In the genomic region with DNA sequence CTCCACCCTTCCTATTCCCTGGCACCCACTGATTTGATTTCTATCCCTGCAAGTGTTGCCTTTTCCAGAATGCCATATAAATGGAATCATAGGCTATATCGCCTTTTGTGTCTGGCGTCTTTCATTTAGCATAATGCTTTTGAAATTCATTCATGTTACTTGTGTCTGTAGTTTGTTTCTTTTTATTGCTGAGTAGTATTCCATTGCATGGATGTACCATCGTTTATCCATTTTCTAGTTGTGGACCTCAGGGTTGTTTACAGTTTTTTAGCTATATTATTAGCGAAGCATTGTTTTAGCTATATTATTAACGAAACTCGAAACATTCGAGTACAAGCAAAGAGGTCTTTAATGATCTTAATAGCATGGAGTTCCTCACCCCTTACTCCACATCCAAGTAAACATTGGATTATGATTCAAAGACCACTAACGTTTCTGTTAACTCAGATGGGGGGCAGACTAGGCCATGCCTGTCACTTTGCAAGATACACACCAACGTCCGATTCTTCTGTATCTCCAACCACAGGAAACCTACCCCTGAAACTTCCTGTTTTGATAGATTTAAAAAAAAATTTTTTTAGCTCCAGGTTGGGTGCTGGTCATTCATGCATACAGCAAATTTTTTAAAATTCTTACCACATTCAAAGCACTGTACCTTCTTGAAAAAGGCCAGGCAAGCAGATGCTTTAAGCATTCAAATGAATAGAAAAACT, we compare ENCODE assay signal across 8 cellular contexts. TPM values are rescaled to one million over a fixed set of nuclear protein-coding genes. Genes with fewer than 3 reads are reported as not detected.
A peak's percentile ranks its signal among the peaks of the same experiment; 100 is the strongest.
DNase-seq lines count a peak whose midpoint lies in the region; ATAC-seq and TF ChIP-seq lines count a peak whose summit lies in the region.

No MANE protein-coding gene starts in this region.

- no peak overlapping the region for H2BK15ac ChIP-seq in mesendoderm (replicated peaks; ENCODE audit: low read depth)

- no peaks in the 10 kb centered on the region for H3K27me3 Mint-ChIP-seq in CD8-positive, alpha-beta memory T cell
- H3K27me3 Mint-ChIP-seq in activated naive CD8-positive, alpha-beta T cell = no peaks in the 10 kb centered on the region

- no peak overlapping the region for H4K8ac ChIP-seq in mesendoderm (ENCODE audit: low read depth, low read length)

- no peaks in the 10 kb centered on the region for H3K9me3 ChIP-seq in CD8-positive, alpha-beta memory T cell (ENCODE audit: low read length)
- H3K9me3 ChIP-seq in HUES48 (ENCODE audit: control insufficient read depth, insufficient read depth, low read length) = no peaks in the 10 kb centered on the region

- no peak overlapping the region for H3K4ac ChIP-seq in mesendoderm (ENCODE audit: low read depth, low read length)

- peaks cover 40% of the 10 kb centered on the region for H3K4me1 ChIP-seq in CD8-positive, alpha-beta memory T cell (ENCODE audit: insufficient read depth, low read length)
- H3K4me1 ChIP-seq in HUES48 (ENCODE audit: control insufficient read depth, insufficient read depth, low read length) (peaks cover 26% of the 10 kb centered on the region), mesendoderm (ENCODE audit: control insufficient read depth, low read depth, low read length) (peaks cover 4% of the 10 kb centered on the region)

- TF ChIP-seq CTCF in GM20000 (IDR thresholded peaks at IDR 0.05; ENCODE audit: extremely low read depth, missing control alignments) = no peak

- peaks cover 52 to 65% (median 62%) of the 10 kb centered on the region in 3 donors for H3K4me1 Mint-ChIP-seq in CD8-positive, alpha-beta memory T cell
- peaks cover 60% of the 10 kb centered on the region for H3K4me1 Mint-ChIP-seq in activated naive CD8-positive, alpha-beta T cell (ENCODE audit: low read depth)

- peaks cover 29% of the 10 kb centered on the region for H3K79me2 ChIP-seq in mesendoderm (ENCODE audit: control insufficient read depth, insufficient read depth, low read length)

- no peak overlapping the region for H3K23ac ChIP-seq in mesendoderm (ENCODE audit: low read length)

- CTCF ChIA-PET in CD8-positive, alpha-beta memory T cell (lab: Charles Lee) = interaction anchor here (1.4 to 7.2 kb wide), 3 partner anchors 10 to 18 kb away, joined by 4 to 94 read pairs (median 9); no protein-coding TSS in a partner anchor

- peaks cover 7 to 43% (median 10%) of the 10 kb centered on the region in 3 donors for H3K36me3 Mint-ChIP-seq in CD8-positive, alpha-beta memory T cell
- peaks cover 10% of the 10 kb centered on the region for H3K36me3 Mint-ChIP-seq in activated naive CD8-positive, alpha-beta T cell

- H3K4me3 ChIP-seq in CD8-positive, alpha-beta memory T cell (ENCODE audit: low read length) = peak overlapping the region; percentile 76
- peak overlapping the region; percentile 99 for H3K4me3 ChIP-seq in HUES48 (ENCODE audit: low read depth, low read length)
- peak overlapping the region; percentile 88 for H3K4me3 ChIP-seq in mesendoderm (ENCODE audit: low read length)

- H3K9ac ChIP-seq in HUES48 (ENCODE audit: low read depth, low read length) (peak overlapping the region; percentile 97; the same call in 1 of the 2 replicates), mesendoderm (ENCODE audit: low read length) (peak overlapping the region; percentile 99)

- no CpG with 5 or more reads among the region's 10 CpGs for WGBS in mesendoderm (ENCODE audit: extremely low coverage, insufficient coverage, low lambda C conversion rate)

- H3K27me3 ChIP-seq in CD8-positive, alpha-beta memory T cell (ENCODE audit: insufficient read depth, low read length, poor library complexity, severe bottlenecking) = no peaks in the 10 kb centered on the region
- H3K27me3 ChIP-seq in HUES48 (ENCODE audit: control insufficient read depth, insufficient read depth, low read length) (no peaks in the 10 kb centered on the region), mesendoderm (ENCODE audit: insufficient read depth, low read length, poor library complexity) (no peaks in the 10 kb centered on the region)

- peak overlapping the region; percentile 12 for H3K4me2 ChIP-seq in mesendoderm (ENCODE audit: low read length)

- H4K5ac ChIP-seq in mesendoderm (ENCODE audit: low read length) = no peak overlapping the region

- no peak overlapping the region for H2AK5ac ChIP-seq in mesendoderm (ENCODE audit: low read length)

- peak overlapping the region; percentile 77 to 98 (median 94) for H3K27ac Mint-ChIP-seq in CD8-positive, alpha-beta memory T cell
- peak overlapping the region; percentile 95 for H3K27ac Mint-ChIP-seq in activated naive CD8-positive, alpha-beta T cell

- intact Hi-C loops in left colon (cut with DNase I, micrococcal nuclease) = loop anchor here in 1 of 2 donors (5.0 to 10.0 kb wide), 2 partner anchors 90 to 157 kb away; a partner anchor contains a TSS

- no peak overlapping the region for H2BK5ac ChIP-seq in mesendoderm (ENCODE audit: low read length)

- DNase-seq in CD8-positive, alpha-beta memory T cell = no peak
- peak; percentile 50 for DNase-seq in GM20000 (ENCODE audit: low spot score)
- DNase-seq in mesendoderm = no peak
- DNase-seq in left colon = no peak
- DNase-seq in C1 segment of cervical spinal cord (lab: John Stamatoyannopoulos, UW) = no peak
- DNase-seq in NCI-H1930 (lab: John Stamatoyannopoulos, UW) = no peak

- POLR2A ChIA-PET in CD8-positive, alpha-beta memory T cell (lab: Charles Lee) = interaction anchor here (0.8 to 1.9 kb wide), 5 partner anchors 8 to 306 kb away, joined by 3 to 13 read pairs (median 8); a partner anchor contains a TSS

- H3K79me1 ChIP-seq in mesendoderm (ENCODE audit: low read length) = peaks cover 5% of the 10 kb centered on the region

- H3K27ac ChIP-seq in CD8-positive, alpha-beta memory T cell (ENCODE audit: low read depth, low read length) = peak overlapping the region; percentile 73
- H3K27ac ChIP-seq in HUES48 (ENCODE audit: low read depth, low read length) (peak overlapping the region; percentile 93), mesendoderm (ENCODE audit: low read depth, low read length) (no peak overlapping the region)

- no peaks in the 10 kb centered on the region for H3K9me3 Mint-ChIP-seq in CD8-positive, alpha-beta memory T cell
- peaks cover under 1% of the 10 kb centered on the region for H3K9me3 Mint-ChIP-seq in activated naive CD8-positive, alpha-beta T cell (ENCODE audit: low read depth)

- no peak overlapping the region for H2BK120ac ChIP-seq in mesendoderm (ENCODE audit: low read depth, low read length)

- peak overlapping the region; percentile 99 for H3K56ac ChIP-seq in mesendoderm (ENCODE audit: low read length)

- no peak for ATAC-seq in left colon

- no peak overlapping the region for H3K18ac ChIP-seq in mesendoderm (ENCODE audit: low read length)

- peak overlapping the region; percentile 92 to 98 (median 95) for H3K4me3 Mint-ChIP-seq in CD8-positive, alpha-beta memory T cell
- H3K4me3 Mint-ChIP-seq in activated naive CD8-positive, alpha-beta T cell = peak overlapping the region; percentile 94

- H3K36me3 ChIP-seq in CD8-positive, alpha-beta memory T cell (ENCODE audit: insufficient read depth, low read length) = no peaks in the 10 kb centered on the region
- H3K36me3 ChIP-seq in HUES48 (ENCODE audit: control insufficient read depth, insufficient read depth, low read length) (peaks cover 19% of the 10 kb centered on the region), mesendoderm (ENCODE audit: control insufficient read depth, insufficient read depth, low read length) (no peaks in the 10 kb centered on the region)

RNA-seq across cellular contexts. Expression of a gene that starts 1.1 kb away (rescaled TPM):
- 10 to 100 TPM; 33.8 to 34.8 TPM for total RNA-seq in CD8-positive, alpha-beta memory T cell
- polyA plus RNA-seq in CD8-positive, alpha-beta memory T cell = 90.8 TPM
- polyA plus RNA-seq in mesendoderm (2013, experiment 1 of 2) = 13.1 TPM
- 13.9 TPM for polyA plus RNA-seq in mesendoderm (2013, experiment 2 of 2)
- total RNA-seq in left colon = 10 to 100 TPM; 11.9 to 13.5 TPM
